Comparison of ENCODE assay signal across 26 cellular contexts in genomic region chr5:61020415-61020814, GRCh38.
DNase-seq lines count a peak whose midpoint lies in the region; ATAC-seq and TF ChIP-seq lines count a peak whose summit lies in the region.
"Had no signal": no experiment of that assay in that cellular context is flagged by ENCODE, and none has a peak within 500 bp of the region (broad histone marks: within the 10 kb centered on the region; RNA-seq: fewer than 3 reads in every experiment).

No MANE protein-coding gene starts in this region.

- H3K4me1 ChIP-seq in fibroblast of lung (ENCODE audit: control insufficient read depth, extremely low read depth, insufficient read depth, low read length) = peaks cover 4% of the 10 kb centered on the region
- H3K4me1 ChIP-seq: vagina had no signal

- H2AFZ ChIP-seq in fibroblast of lung (ENCODE audit: low read length) = no peak overlapping the region

- no peaks in the 10 kb centered on the region for H3K9me3 ChIP-seq in fibroblast of lung (ENCODE audit: control insufficient read depth, insufficient read depth, low read depth, low read length)
- H3K9me3 ChIP-seq: vagina had no signal

- no peak overlapping the region for H3K27ac ChIP-seq in fibroblast of lung (ENCODE audit: insufficient read depth, low read length)
- H3K27ac ChIP-seq: HL-60, vagina, VCaP had no signal

- no peaks in the 10 kb centered on the region for H3K27me3 ChIP-seq in fibroblast of lung (ENCODE audit: control insufficient read depth, insufficient read depth, low read length)
- H3K27me3 ChIP-seq: vagina had no signal

- H3K4me3 ChIP-seq in fibroblast of lung (replicated peaks in 1 of 4; ENCODE audit: control extremely low read depth in 1 of 4, insufficient read depth in 1 of 4, low read depth in 3 of 4, low read length in 4 of 4) = no peak overlapping the region
- H3K4me3 ChIP-seq: GM12878, vagina had no signal

- no peaks in the 10 kb centered on the region for H4K20me1 ChIP-seq in fibroblast of lung (ENCODE audit: control insufficient read depth, extremely low read depth, insufficient read depth, low read length)

- no peak for TF ChIP-seq CTCF in fibroblast of lung (conservative IDR thresholded peaks at IDR 0.05 in 1 of 2, IDR thresholded peaks at IDR 0.05 in 1 of 2; ENCODE audit: low read depth in 1 of 2, low read length in 2 of 2)

- no peak for ATAC-seq in GM21786 (IDR thresholded peaks at IDR 0.05; ENCODE audit: unreplicated experiment)
- ATAC-seq: activated T-cell treated with anti-CD3 and anti-CD28 coated beads, Interleukin-2, amount 50 U/mL, for 72 hours; GM12878; Panc1 had no signal

- H3K4me2 ChIP-seq in fibroblast of lung (ENCODE audit: extremely low read depth, insufficient read depth, low read length) = no peak overlapping the region

- peak; percentile 18 for DNase-seq in NCI-H748 (lab: John Stamatoyannopoulos, UW; ENCODE audit: unreplicated experiment)
- DNase-seq in NCI-H748 treated with DMSO at 0.1 percent for 48 hours (lab: John Stamatoyannopoulos, UW) = no peak
- peak; percentile 68 for DNase-seq in NCI-H69 (lab: John Stamatoyannopoulos, UW)
- DNase-seq in fibroblast of lung (ENCODE audit: low read depth in 2 of 2) = peak; percentile 25 to 78
- peak; percentile 16 for DNase-seq in renal cortical epithelial cell (ENCODE audit: low read depth)
- DNase-seq in NAMALWA (ENCODE audit: low spot score) = no peak
- DNase-seq in NCI-H1436 (lab: John Stamatoyannopoulos, UW) = no peak
- DNase-seq: ACHN; activated CD4-positive, alpha-beta memory T cell treated with anti-CD3 and anti-CD28 coated beads for 36 hours; activated naive CD8-positive, alpha-beta T cell treated with anti-CD3 and anti-CD28 coated beads for 36 hours; activated T-cell treated with anti-CD3 and anti-CD28 coated beads, Interleukin-2, amount 50 U/mL, for 72 hours; CD4-positive, alpha-beta T cell; central memory CD4-positive, alpha-beta T cell; effector CD8-positive, alpha-beta T cell; foreskin melanocyte; KBM-7; mesendoderm; NCI-H1436 treated with DMSO at 0.1 percent for 48 hours; NCI-H510A; stimulated activated CD4-positive, alpha-beta T cell treated with anti-CD3 and anti-CD28 coated beads, Interleukin-1b, Interleukin-23, amount 100 ng/mL, for 48 hours had no signal

- H3K79me2 ChIP-seq in fibroblast of lung (ENCODE audit: control insufficient read depth, insufficient read depth, low read length) = peaks cover 4% of the 10 kb centered on the region

- H3K36me3 ChIP-seq in fibroblast of lung (ENCODE audit: control insufficient read depth, insufficient read depth, low read length) = no peaks in the 10 kb centered on the region
- H3K36me3 ChIP-seq: vagina had no signal

- no peak overlapping the region for H3K9ac ChIP-seq in fibroblast of lung (ENCODE audit: insufficient read depth, low read length)

Comparison
In these comparisons a context has a peak if more than half of its experiments do, and no peak if none do; other contexts are left out.
1. DNase-seq: peak in NCI-H748 (single experiment), NCI-H69 (single experiment), fibroblast of lung (2 of 2) and renal cortical epithelial cell (single experiment); none in NCI-H748 treated with DMSO at 0.1 percent for 48 hours (single experiment), NAMALWA (single experiment) and NCI-H1436 (single experiment).